Comparison of ENCODE assay signal across 3 cellular contexts in genomic region chr20:45390931-45391330, GRCh38.
A peak's percentile ranks its signal among the peaks of the same experiment; 100 is the strongest.
TF ChIP-seq lines count a peak whose summit lies in the region.

No MANE protein-coding gene starts in this region.

TF ChIP-seq in HEK293, 187 proteins besides CTCF, POLR2A, EP300 and RAD21:
- TF ChIP-seq ZNF707 (tag by site-specific recombination; IDR thresholded peaks at IDR 0.05) (no peak), ZNF362 (tag by site-specific recombination; IDR thresholded peaks at IDR 0.05) (no peak), ZFP37 (tag by site-specific recombination; IDR thresholded peaks at IDR 0.05) (no peak), INSM2 (tag by site-specific recombination; IDR thresholded peaks at IDR 0.05) (no peak), ZNF629 (tag by site-specific recombination; IDR thresholded peaks at IDR 0.05) (0 out of 2 replicates have a peak, but pooled peaks have one; percentile 30), ATF2 (tag by site-specific recombination; IDR thresholded peaks at IDR 0.05; ENCODE audit: low read depth) (peak; percentile 34; the same call in 1 of the 2 replicates)

TF ChIP-seq in HEK293T, 16 proteins besides CTCF, POLR2A, EP300 and RAD21:
- TF ChIP-seq PKNOX1 (IDR thresholded peaks at IDR 0.05) (peak; percentile 30; the same call in 1 of the 2 replicates), L3MBTL2 (conservative IDR thresholded peaks at IDR 0.05) (no peak)
TF ChIP-seq in HEK293T: peak in this region for 1.

TF ChIP-seq in GM12878, 131 proteins besides CTCF, POLR2A, EP300 and RAD21:
- TF ChIP-seq RCOR1 (conservative IDR thresholded peaks at IDR 0.05; ENCODE audit: low read depth, low read length) (no peak), E2F8 (IDR thresholded peaks at IDR 0.05; ENCODE audit: low read depth, partially characterized antibody) (no peak), NKRF (conservative IDR thresholded peaks at IDR 0.05) (no peak), PKNOX1 (IDR thresholded peaks at IDR 0.05) (peak; percentile 42; the same call in 1 of the 2 replicates), SRF (IDR thresholded peaks at IDR 0.05; ENCODE audit: low read depth in 2 of 2, low read length in 2 of 2) (no peak)
